In the genomic region with DNA sequence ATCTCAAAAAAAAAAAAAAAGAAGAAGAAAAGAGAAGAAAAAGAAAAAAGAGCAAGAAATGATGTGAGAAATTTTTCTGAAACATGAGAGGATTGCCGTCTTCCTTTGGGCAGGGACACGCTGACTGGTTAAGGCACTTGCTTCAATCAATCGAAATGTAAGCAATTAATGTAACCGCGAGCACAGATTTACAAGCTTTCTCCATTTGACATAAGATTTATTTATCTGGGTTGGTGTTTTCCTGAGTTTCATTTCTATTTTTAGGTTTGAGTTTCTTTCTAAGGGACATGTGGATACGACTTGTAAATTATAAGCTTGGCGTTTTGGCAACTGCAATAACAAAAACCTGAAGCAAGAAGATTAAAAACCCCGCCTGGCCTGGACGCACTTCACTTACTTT, we compare ENCODE assay signal across 16 cellular contexts.
"Had no signal": no experiment of that assay in that cellular context is flagged by ENCODE, and none has a peak within 500 bp of the region (broad histone marks: within the 10 kb centered on the region; RNA-seq: fewer than 3 reads in every experiment).

No MANE protein-coding gene starts in this region.

- H3K27ac Mint-ChIP-seq: activated naive CD4-positive, alpha-beta T cell treated with anti-CD3 and anti-CD28 coated beads, Interleukin-2, amount 50 U/mL, for 72 hours; immature natural killer cell had no signal

- H3K9me3 ChIP-seq: adrenal gland, heart right ventricle, psoas muscle, tibial artery, vagina had no signal

- H3K27ac ChIP-seq: adrenal gland, heart right ventricle, psoas muscle, tibial artery, vagina had no signal

- H3K4me1 ChIP-seq: adrenal gland, heart right ventricle had no signal

- H3K4me3 Mint-ChIP-seq: activated T-cell treated with anti-CD3 and anti-CD28 coated beads, Interleukin-2, amount 50 U/mL, for 4 hours; immature natural killer cell had no signal

- H3K9me3 Mint-ChIP-seq: activated naive CD4-positive, alpha-beta T cell treated with anti-CD3 and anti-CD28 coated beads, Interleukin-2, amount 50 U/mL, for 72 hours; activated T-cell treated with anti-CD3 and anti-CD28 coated beads, Interleukin-2, amount 50 U/mL, for 4 hours; immature natural killer cell had no signal

- H3K27me3 ChIP-seq: adrenal gland, tibial artery, vagina had no signal

- DNase-seq: activated CD4-positive, alpha-beta T cell treated with anti-CD3 and anti-CD28 coated beads, Interleukin-2, amount 50 U/mL, for 1 hour; activated CD8-positive, alpha-beta memory T cell treated with anti-CD3 and anti-CD28 coated beads, Interleukin-2, amount 50 U/mL, for 4 hours; activated effector memory CD4-positive, alpha-beta T cell treated with Interleukin-2 at 50 U/mL for 16 hours; activated T-cell treated with anti-CD3 and anti-CD28 coated beads, Interleukin-2, amount 50 U/mL, for 4 hours; adrenal gland; cerebellar nuclear complex; cortex of kidney; heart right ventricle; immature natural killer cell; psoas muscle; stimulated activated CD4-positive, alpha-beta T cell treated with anti-CD3 and anti-CD28 coated beads, Interleukin-1b, Interleukin-23, amount 100 ng/mL, for 48 hours; stimulated activated naive CD4-positive, alpha-beta T cell treated with Interleukin-2 at 50 U/mL for 16 hours; tibial artery had no signal

- H3K36me3 ChIP-seq: adrenal gland, heart right ventricle, tibial artery, vagina had no signal

- H3K4me3 ChIP-seq: adrenal gland, heart right ventricle, psoas muscle, tibial artery, vagina had no signal

- H3K4me1 Mint-ChIP-seq: immature natural killer cell had no signal

- H3K36me3 Mint-ChIP-seq: activated naive CD4-positive, alpha-beta T cell treated with anti-CD3 and anti-CD28 coated beads, Interleukin-2, amount 50 U/mL, for 72 hours; immature natural killer cell had no signal

- ATAC-seq: activated CD4-positive, CD25-positive, alpha-beta regulatory T cell treated with anti-CD3 and anti-CD28 coated beads, Interleukin-2, amount 50 U/mL, for 24 hours; activated naive CD4-positive, alpha-beta T cell treated with anti-CD3 and anti-CD28 coated beads, Interleukin-2, amount 50 U/mL, for 72 hours; activated T-cell treated with anti-CD3 and anti-CD28 coated beads, Interleukin-2, amount 50 U/mL, for 4 hours; heart right ventricle; psoas muscle had no signal
